In genomic region chr10:1376384-1376945, GRCh38 we compare ENCODE assay signal across 28 cellular contexts.
"Had no signal": no experiment of that assay in that cellular context is flagged by ENCODE, and none has a peak within 500 bp of the region (broad histone marks: within the 10 kb centered on the region; RNA-seq: fewer than 3 reads in every experiment).

No MANE protein-coding gene starts in this region.

- H3K36me3 ChIP-seq: adrenal gland, heart left ventricle, left lung, lower lobe of right lung had no signal

- H3K27me3 ChIP-seq: body of pancreas had no signal

- DNase-seq: activated CD4-positive, alpha-beta T cell treated with anti-CD3 and anti-CD28 coated beads for 36 hours; activated CD4-positive, CD25-positive, alpha-beta regulatory T cell; activated effector memory CD4-positive, alpha-beta T cell treated with Interleukin-2 at 50 U/mL for 16 hours; activated naive CD4-positive, alpha-beta T cell treated with Interleukin-2 at 50 U/mL for 16 hours; activated naive CD8-positive, alpha-beta T cell treated with anti-CD3 and anti-CD28 coated beads for 36 hours; aorta; body of pancreas; cerebellar nuclear complex; foreskin keratinocyte; heart left ventricle; hypothalamus; kidney glomerular epithelial cell; left lung; lower lobe of right lung; mesenchymal stem cell; natural killer cell; stimulated activated CD4-positive, alpha-beta T cell treated with anti-CD3 and anti-CD28 coated beads, Interleukin-4, amount 100 ng/mL, for 24 hours; stimulated activated naive CD8-positive, alpha-beta T cell treated with anti-CD3 and anti-CD28 coated beads, Interleukin-15, amount 100 ng/mL, for 72 hours; substantia nigra had no signal

- H3K9me3 ChIP-seq: adrenal gland, body of pancreas, heart left ventricle, left lung, lower lobe of right lung had no signal

- H3K9me3 Mint-ChIP-seq: natural killer cell; stimulated activated memory B cell treated with anti-CD40 and anti-IgM and Interleukin-4, amounts not matched to agents 10 μg/mL and 1 μg/mL and 100 μg/mL, for 72 hours; type B pancreatic cell had no signal

- H3K4me1 ChIP-seq: adrenal gland, body of pancreas, foreskin keratinocyte, heart left ventricle, left lung, lower lobe of right lung had no signal

- H3K27ac Mint-ChIP-seq: activated CD4-positive, alpha-beta T cell treated with anti-CD3 and anti-CD28 coated beads for 36 hours; activated naive CD8-positive, alpha-beta T cell treated with anti-CD3 and anti-CD28 coated beads for 36 hours; natural killer cell; progenitor cell of endocrine pancreas; stimulated activated memory B cell treated with anti-CD40 and anti-IgM and Interleukin-4, amounts not matched to agents 10 μg/mL and 1 μg/mL and 100 μg/mL, for 72 hours; type B pancreatic cell had no signal

- H3K36me3 Mint-ChIP-seq: activated naive CD8-positive, alpha-beta T cell treated with anti-CD3 and anti-CD28 coated beads for 36 hours; natural killer cell; stimulated activated memory B cell treated with anti-CD40 and anti-IgM and Interleukin-4, amounts not matched to agents 10 μg/mL and 1 μg/mL and 100 μg/mL, for 72 hours; type B pancreatic cell had no signal

- ATAC-seq: activated CD4-positive, alpha-beta T cell treated with anti-CD3 and anti-CD28 coated beads for 36 hours; body of pancreas; esophagus mucosa; foreskin keratinocyte; left lung; sciatic nerve; stimulated activated memory B cell treated with anti-CD40 and anti-IgM and Interleukin-4, amounts not matched to agents 10 μg/mL and 1 μg/mL and 100 μg/mL, for 72 hours; stimulated activated naive CD8-positive, alpha-beta T cell treated with anti-CD3 and anti-CD28 coated beads, Interleukin-15, amount 100 ng/mL, for 72 hours had no signal

- H3K4me3 ChIP-seq: adrenal gland, body of pancreas, coronary artery, heart left ventricle, left lung, lower lobe of right lung, SK-N-MC, skin epidermis had no signal

- H3K27ac ChIP-seq: adrenal gland, body of pancreas, coronary artery, foreskin keratinocyte, heart left ventricle, left lung, lower lobe of right lung, SK-N-MC, skin epidermis had no signal

- H3K4me1 Mint-ChIP-seq: activated CD4-positive, alpha-beta T cell treated with anti-CD3 and anti-CD28 coated beads for 36 hours; activated naive CD8-positive, alpha-beta T cell treated with anti-CD3 and anti-CD28 coated beads for 36 hours; natural killer cell; stimulated activated memory B cell treated with anti-CD40 and anti-IgM and Interleukin-4, amounts not matched to agents 10 μg/mL and 1 μg/mL and 100 μg/mL, for 72 hours; stimulated activated naive CD8-positive, alpha-beta T cell treated with anti-CD3 and anti-CD28 coated beads, Interleukin-15, amount 100 ng/mL, for 72 hours had no signal

- H3K4me3 Mint-ChIP-seq: activated CD4-positive, alpha-beta T cell treated with anti-CD3 and anti-CD28 coated beads for 36 hours; activated naive CD8-positive, alpha-beta T cell treated with anti-CD3 and anti-CD28 coated beads for 36 hours; natural killer cell; stimulated activated memory B cell treated with anti-CD40 and anti-IgM and Interleukin-4, amounts not matched to agents 10 μg/mL and 1 μg/mL and 100 μg/mL, for 72 hours; stimulated activated naive CD8-positive, alpha-beta T cell treated with anti-CD3 and anti-CD28 coated beads, Interleukin-15, amount 100 ng/mL, for 72 hours; type B pancreatic cell had no signal
